29 cellular contexts compared by ENCODE assay signal in the genomic region with DNA sequence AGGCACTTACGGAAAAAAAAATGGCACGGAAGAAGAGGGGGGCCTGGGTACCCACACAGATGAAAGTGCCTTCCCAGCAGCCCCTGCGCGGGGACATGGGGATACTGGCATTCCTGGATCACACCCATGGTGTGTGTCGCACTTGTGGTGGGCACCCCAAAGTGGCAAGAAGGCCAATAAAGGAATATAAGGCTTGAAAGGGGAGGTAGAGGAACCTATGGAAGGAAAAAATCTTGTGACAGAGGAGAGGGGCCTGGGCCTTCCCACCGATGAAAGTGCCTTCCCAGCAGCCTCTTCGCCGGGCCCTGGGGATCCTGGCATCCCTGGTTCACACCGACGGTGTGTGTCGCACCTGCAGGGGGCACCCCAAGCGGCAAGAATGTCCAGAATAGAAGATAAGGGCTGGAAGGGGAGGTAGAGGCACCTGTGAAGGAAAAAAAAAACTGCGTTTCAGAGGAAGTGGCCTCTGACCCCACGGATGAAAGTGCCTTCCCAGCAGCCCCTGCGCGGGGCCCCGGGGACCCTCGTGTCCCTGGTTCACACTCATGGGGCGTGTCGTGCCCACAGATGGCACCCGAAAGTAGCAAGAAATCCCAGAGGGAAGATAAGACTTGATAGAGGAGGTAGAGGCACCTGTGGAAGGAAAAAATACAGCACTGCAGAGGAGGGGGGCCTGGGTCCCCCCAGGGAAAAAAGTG.
"Had no signal": no experiment of that assay in that cellular context is flagged by ENCODE, and none has a peak within 500 bp of the region (broad histone marks: within the 10 kb centered on the region; RNA-seq: fewer than 3 reads in every experiment).

No MANE protein-coding gene starts in this region.

- H3K36me3 Mint-ChIP-seq: activated naive CD4-positive, alpha-beta T cell treated with anti-CD3 and anti-CD28 coated beads, Interleukin-2, amount 10 ng/mL, durations not matched to agents 7 days and 5 days had no signal

- H3K9me3 ChIP-seq: ascending aorta, colonic mucosa had no signal

- H3K4me3 Mint-ChIP-seq: activated CD4-positive, alpha-beta memory T cell treated with anti-CD3 and anti-CD28 coated beads, Interleukin-2, amount 10 ng/mL, durations not matched to agents 7 days and 5 days; activated CD4-positive, alpha-beta T cell treated with anti-CD3 and anti-CD28 coated beads, Interleukin-2, amount 10 ng/mL, durations not matched to agents 7 days and 5 days; activated naive CD4-positive, alpha-beta T cell treated with anti-CD3 and anti-CD28 coated beads, Interleukin-2, amount 10 ng/mL, durations not matched to agents 7 days and 5 days; activated naive CD8-positive, alpha-beta T cell treated with anti-CD3 and anti-CD28 coated beads, Interleukin-2, amount 10 ng/mL, durations not matched to agents 7 days and 5 days; activated T-cell treated with anti-CD3 and anti-CD28 coated beads, Interleukin-2, amount 50 U/mL, for 24 hours; activated T-cell treated with anti-CD3 and anti-CD28 coated beads, Interleukin-2, amount 50 U/mL, for 72 hours; brain; T-helper 17 cell; T-helper 2 cell treated with Interferon-gamma antibody and Interleukin-4, amounts not matched to agents 5 μg/mL and 100 μg/mL, for 36 hours; WTC11 had no signal

- DNase-seq: activated CD4-positive, alpha-beta memory T cell treated with anti-CD3 and anti-CD28 coated beads, Interleukin-2, amount 10 ng/mL, durations not matched to agents 7 days and 5 days; activated CD4-positive, alpha-beta T cell treated with anti-CD3 and anti-CD28 coated beads for 1 hour; activated CD4-positive, alpha-beta T cell treated with anti-CD3 and anti-CD28 coated beads for 4 hours; activated CD4-positive, alpha-beta T cell treated with anti-CD3 and anti-CD28 coated beads, Interleukin-2, amount 10 ng/mL, durations not matched to agents 7 days and 5 days; activated CD4-positive, alpha-beta T cell treated with anti-CD3 and anti-CD28 coated beads, Interleukin-2, amount 50 U/mL, for 4 hours; activated CD8-positive, alpha-beta memory T cell treated with anti-CD3 and anti-CD28 coated beads, Interleukin-2, amount 50 U/mL, for 48 hours; activated gamma-delta T cell; activated naive CD4-positive, alpha-beta T cell; activated naive CD4-positive, alpha-beta T cell treated with anti-CD3 and anti-CD28 coated beads, Interleukin-2, amount 10 ng/mL, durations not matched to agents 7 days and 5 days; activated naive CD8-positive, alpha-beta T cell treated with anti-CD3 and anti-CD28 coated beads, Interleukin-2, amount 10 ng/mL, durations not matched to agents 7 days and 5 days; activated T-cell treated with anti-CD3 and anti-CD28 coated beads for 4 hours; activated T-cell treated with anti-CD3 and anti-CD28 coated beads, Interleukin-2, amount 50 U/mL, for 24 hours; activated T-cell treated with anti-CD3 and anti-CD28 coated beads, Interleukin-2, amount 50 U/mL, for 72 hours; central memory CD4-positive, alpha-beta T cell; cerebellar nuclear complex; colonic mucosa; effector CD8-positive, alpha-beta T cell; foreskin fibroblast; head of caudate nucleus; T-helper 17 cell; T1000 had no signal

- H3K27ac Mint-ChIP-seq: activated CD4-positive, alpha-beta memory T cell treated with anti-CD3 and anti-CD28 coated beads, Interleukin-2, amount 10 ng/mL, durations not matched to agents 7 days and 5 days; activated CD4-positive, alpha-beta T cell treated with anti-CD3 and anti-CD28 coated beads, Interleukin-2, amount 10 ng/mL, durations not matched to agents 7 days and 5 days; activated naive CD4-positive, alpha-beta T cell treated with anti-CD3 and anti-CD28 coated beads, Interleukin-2, amount 10 ng/mL, durations not matched to agents 7 days and 5 days; activated naive CD4-positive, alpha-beta T cell treated with anti-CD3 and anti-CD28 coated beads, Interleukin-2, amount 50 U/mL, for 72 hours; activated naive CD8-positive, alpha-beta T cell treated with anti-CD3 and anti-CD28 coated beads, Interleukin-2, amount 10 ng/mL, durations not matched to agents 7 days and 5 days; activated T-cell treated with anti-CD3 and anti-CD28 coated beads, Interleukin-2, amount 50 U/mL, for 24 hours; activated T-cell treated with anti-CD3 and anti-CD28 coated beads, Interleukin-2, amount 50 U/mL, for 72 hours; brain; T-helper 17 cell; T-helper 2 cell treated with Interferon-gamma antibody and Interleukin-4, amounts not matched to agents 5 μg/mL and 100 μg/mL, for 36 hours; WTC11 had no signal

- ATAC-seq: activated naive CD4-positive, alpha-beta T cell treated with anti-CD3 and anti-CD28 coated beads, Interleukin-2, amount 50 U/mL, for 72 hours; activated T-cell treated with anti-CD3 and anti-CD28 coated beads, Interleukin-2, amount 50 U/mL, for 72 hours; esophagus mucosa; T-helper 17 cell; WTC11 had no signal

- H3K27me3 Mint-ChIP-seq: activated CD4-positive, alpha-beta memory T cell treated with anti-CD3 and anti-CD28 coated beads, Interleukin-2, amount 10 ng/mL, durations not matched to agents 7 days and 5 days; activated CD4-positive, alpha-beta T cell treated with anti-CD3 and anti-CD28 coated beads, Interleukin-2, amount 10 ng/mL, durations not matched to agents 7 days and 5 days; activated naive CD4-positive, alpha-beta T cell treated with anti-CD3 and anti-CD28 coated beads, Interleukin-2, amount 10 ng/mL, durations not matched to agents 7 days and 5 days; activated naive CD8-positive, alpha-beta T cell treated with anti-CD3 and anti-CD28 coated beads, Interleukin-2, amount 10 ng/mL, durations not matched to agents 7 days and 5 days; activated T-cell treated with anti-CD3 and anti-CD28 coated beads, Interleukin-2, amount 50 U/mL, for 24 hours; T-helper 17 cell had no signal

- H3K27ac ChIP-seq: ascending aorta, breast epithelium, cardiac muscle cell, colonic mucosa had no signal

- H3K4me3 ChIP-seq: ascending aorta, breast epithelium, cardiac muscle cell, colonic mucosa had no signal

- H3K4me1 ChIP-seq: ascending aorta, breast epithelium, colonic mucosa had no signal

- H3K4me1 Mint-ChIP-seq: activated CD4-positive, alpha-beta memory T cell treated with anti-CD3 and anti-CD28 coated beads, Interleukin-2, amount 10 ng/mL, durations not matched to agents 7 days and 5 days; activated CD4-positive, alpha-beta T cell treated with anti-CD3 and anti-CD28 coated beads, Interleukin-2, amount 10 ng/mL, durations not matched to agents 7 days and 5 days; activated naive CD4-positive, alpha-beta T cell treated with anti-CD3 and anti-CD28 coated beads, Interleukin-2, amount 10 ng/mL, durations not matched to agents 7 days and 5 days; activated naive CD8-positive, alpha-beta T cell treated with anti-CD3 and anti-CD28 coated beads, Interleukin-2, amount 10 ng/mL, durations not matched to agents 7 days and 5 days; brain; T-helper 17 cell; WTC11 had no signal

- H3K36me3 ChIP-seq: ascending aorta, breast epithelium, cardiac muscle cell, colonic mucosa had no signal

- H3K27me3 ChIP-seq: ascending aorta, breast epithelium, cardiac muscle cell, colonic mucosa had no signal
